ENCODE assay signal across 10 cellular contexts in the genomic region with DNA sequence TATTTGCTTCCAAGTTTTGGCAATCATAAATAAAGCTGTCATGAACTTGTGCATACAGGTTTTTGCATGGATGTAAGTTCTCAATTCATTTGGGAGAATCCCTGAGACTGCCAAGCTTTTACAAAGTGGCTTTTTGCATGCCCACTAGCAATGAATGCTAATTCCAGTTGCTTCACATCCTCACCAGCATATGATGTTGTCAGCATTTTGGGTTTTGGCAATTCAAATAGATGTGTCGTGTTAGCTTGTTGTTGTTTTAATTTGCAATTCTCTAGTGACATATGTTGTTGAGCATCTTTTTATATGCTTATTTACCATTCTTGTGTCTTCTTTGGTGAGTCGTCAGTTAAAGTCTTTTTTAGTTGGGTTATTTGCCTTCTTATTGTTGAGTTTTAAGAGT.
"Had no signal": no experiment of that assay in that cellular context is flagged by ENCODE, and none has a peak within 500 bp of the region (broad histone marks: within the 10 kb centered on the region; RNA-seq: fewer than 3 reads in every experiment).

No MANE protein-coding gene starts in this region.

- H3K9ac ChIP-seq: GM23248 had no signal

- DNase-seq: GM23248, GOT3, H7, H9, HCEC 1CT, HFFc6 had no signal

- H3K36me3 ChIP-seq: HAP-1 had no signal

- H3K27ac ChIP-seq: GM23248 had no signal

- H2AFZ ChIP-seq: GM23248 had no signal

- ATAC-seq: HCT116 had no signal

- H3K4me3 Mint-ChIP-seq: H9, HFFc6 had no signal

- H3K27ac Mint-ChIP-seq: H9, HFFc6 had no signal

- H3K4me1 ChIP-seq: HAP-1 had no signal

- FAIRE-seq: H1, H54 had no signal

- H3K4me3 ChIP-seq: GM23248, HAP-1 had no signal

- H3K9me3 Mint-ChIP-seq: H9, HFFc6 had no signal

- H3K9me3 ChIP-seq: HAP-1 had no signal
